In genomic region chr15:51281368-51281967, GRCh38 we compare ENCODE assay signal across 8 cellular contexts. TPM values are rescaled to one million over a fixed set of nuclear protein-coding genes. Genes with fewer than 3 reads are reported as not detected.
DNase-seq lines count a peak whose midpoint lies in the region; ATAC-seq and TF ChIP-seq lines count a peak whose summit lies in the region.

No MANE protein-coding gene starts in this region.

- no peak for ATAC-seq in activated CD8-positive, alpha-beta memory T cell treated with anti-CD3 and anti-CD28 coated beads, Interleukin-2, amount 10 ng/mL, durations not matched to agents 7 days and 5 days
- ATAC-seq in HG03196 (IDR thresholded peaks at IDR 0.05; ENCODE audit: unreplicated experiment) (peak; percentile 49), esophagus mucosa (peak; percentile 60), mucosa of descending colon (peak; percentile 93), GM18511 (IDR thresholded peaks at IDR 0.05; ENCODE audit: unreplicated experiment) (no peak)

- no peaks in the 10 kb centered on the region for H3K36me3 Mint-ChIP-seq in activated CD8-positive, alpha-beta memory T cell treated with anti-CD3 and anti-CD28 coated beads, Interleukin-2, amount 10 ng/mL, durations not matched to agents 7 days and 5 days

- CTCF ChIA-PET in activated CD8-positive, alpha-beta memory T cell treated with anti-CD3 and anti-CD28 coated beads, Interleukin-2, amount 10 ng/mL, durations not matched to agents 7 days and 5 days (lab: Charles Lee): interaction anchor here (0.8 to 3.1 kb wide), 6 partner anchors 9 to 122 kb away, joined by 3 to 27 read pairs (median 4); no protein-coding TSS in a partner anchor

- DNase-seq in activated CD8-positive, alpha-beta memory T cell treated with anti-CD3 and anti-CD28 coated beads, Interleukin-2, amount 10 ng/mL, durations not matched to agents 7 days and 5 days: peak; percentile 57
- DNase-seq in activated CD8-positive, alpha-beta memory T cell treated with anti-CD3 and anti-CD28 coated beads for 24 hours: no peak
- peak; percentile 63 for DNase-seq in RPMI8226
- DNase-seq in mucosa of descending colon: peak; percentile 57 to 85 (median 74)
- no peak for DNase-seq in NCI-H345 treated with DMSO at 0.1 percent for 48 hours (lab: John Stamatoyannopoulos, UW; ENCODE audit: unreplicated experiment)

- H3K36me3 ChIP-seq in mucosa of descending colon (ENCODE audit: low read depth): no peaks in the 10 kb centered on the region

- H3K4me3 ChIP-seq in mucosa of descending colon: no peak overlapping the region

- no peak overlapping the region for H3K27ac Mint-ChIP-seq in activated CD8-positive, alpha-beta memory T cell treated with anti-CD3 and anti-CD28 coated beads, Interleukin-2, amount 10 ng/mL, durations not matched to agents 7 days and 5 days

- peaks cover 35% of the 10 kb centered on the region for H3K27me3 Mint-ChIP-seq in activated CD8-positive, alpha-beta memory T cell treated with anti-CD3 and anti-CD28 coated beads, Interleukin-2, amount 10 ng/mL, durations not matched to agents 7 days and 5 days

- no peaks in the 10 kb centered on the region for H3K9me3 Mint-ChIP-seq in activated CD8-positive, alpha-beta memory T cell treated with anti-CD3 and anti-CD28 coated beads, Interleukin-2, amount 10 ng/mL, durations not matched to agents 7 days and 5 days (ENCODE audit: low read depth)

- H3K4me1 Mint-ChIP-seq in activated CD8-positive, alpha-beta memory T cell treated with anti-CD3 and anti-CD28 coated beads, Interleukin-2, amount 10 ng/mL, durations not matched to agents 7 days and 5 days: peaks cover 16% of the 10 kb centered on the region

- TF ChIP-seq CTCF in mucosa of descending colon (IDR thresholded peaks at IDR 0.05): peak; percentile 59

- intact Hi-C loops in mucosa of descending colon (cut with DNase I, micrococcal nuclease): loop anchor here (2.0 to 5.0 kb wide), 2 partner anchors 99 to 101 kb away; no protein-coding TSS in a partner anchor

- peaks cover 5% of the 10 kb centered on the region for H3K4me1 ChIP-seq in mucosa of descending colon (ENCODE audit: low read depth)

- H3K4me3 Mint-ChIP-seq in activated CD8-positive, alpha-beta memory T cell treated with anti-CD3 and anti-CD28 coated beads, Interleukin-2, amount 10 ng/mL, durations not matched to agents 7 days and 5 days: no peak overlapping the region

- H3K9me3 ChIP-seq in mucosa of descending colon: no peaks in the 10 kb centered on the region

RNA-seq across cellular contexts. Expression of gene CYP19A1, which starts 56.9 kb away (rescaled TPM):
- 1 to 10 TPM in 1 of 2 experiments, not detected in 1; 1.0 TPM for total RNA-seq in activated CD8-positive, alpha-beta memory T cell treated with anti-CD3 and anti-CD28 coated beads, Interleukin-2, amount 10 ng/mL, durations not matched to agents 7 days and 5 days
- not detected for total RNA-seq in esophagus mucosa
- under 1 TPM; 0.06 to 0.63 (median 0.23) TPM for total RNA-seq in mucosa of descending colon

RNA-seq across cellular contexts. Expression of gene GLDN, which starts 60.0 kb away (rescaled TPM):
- not detected for total RNA-seq in activated CD8-positive, alpha-beta memory T cell treated with anti-CD3 and anti-CD28 coated beads, Interleukin-2, amount 10 ng/mL, durations not matched to agents 7 days and 5 days
- total RNA-seq in esophagus mucosa (0.56 TPM), mucosa of descending colon (10 to 100 TPM in 1 of 3 donors, 1 to 10 TPM in 2; 3.5 to 10.0 (median 5.3) TPM)

Comparison
In these comparisons a context has a peak if more than half of its experiments do, and no peak if none do; other contexts are left out.
1. DNase-seq: peak in activated CD8-positive, alpha-beta memory T cell treated with anti-CD3 and anti-CD28 coated beads, Interleukin-2, amount 10 ng/mL, durations not matched to agents 7 days and 5 days (single experiment), RPMI8226 (single experiment) and mucosa of descending colon (3 of 3); none in activated CD8-positive, alpha-beta memory T cell treated with anti-CD3 and anti-CD28 coated beads for 24 hours (single experiment) and NCI-H345 treated with DMSO at 0.1 percent for 48 hours (single experiment).
2. ATAC-seq: peak in HG03196 (single experiment), esophagus mucosa (single experiment) and mucosa of descending colon (single experiment); none in activated CD8-positive, alpha-beta memory T cell treated with anti-CD3 and anti-CD28 coated beads, Interleukin-2, amount 10 ng/mL, durations not matched to agents 7 days and 5 days (single experiment) and GM18511 (single experiment).